In genomic region chr17:77459018-77459755, GRCh38 we compare ENCODE assay signal across 11 cellular contexts.
DNase-seq lines count a peak whose midpoint lies in the region; ATAC-seq, FAIRE-seq and TF ChIP-seq lines count a peak whose summit lies in the region.
"Had no signal": no experiment of that assay in that cellular context is flagged by ENCODE, and none has a peak within 500 bp of the region (broad histone marks: within the 10 kb centered on the region; RNA-seq: fewer than 3 reads in every experiment).

No MANE protein-coding gene starts in this region.

- TF ChIP-seq POLR2A in HepG2 (IDR thresholded peaks at IDR 0.05; ENCODE audit: insufficient read depth in 1 of 2, low read depth in 2 of 2, low read length in 2 of 2) (no peak), prostate gland (IDR thresholded peaks at IDR 0.05) (no peak)

- ATAC-seq in activated CD4-positive, CD25-positive, alpha-beta regulatory T cell treated with anti-CD3 and anti-CD28 coated beads, Interleukin-2, amount 50 U/mL, for 24 hours: peak; percentile 15 to 22
- no peak for ATAC-seq in HepG2
- no peak for ATAC-seq in stimulated activated naive CD8-positive, alpha-beta T cell treated with anti-CD3 and anti-CD28 coated beads, Interleukin-15, Interleukin-2, amounts not matched to agents 100 U/mL and 50 U/mL, for 24 hours

- H3K9me3 ChIP-seq in HepG2 (ENCODE audit: low read length): no peaks in the 10 kb centered on the region
- H3K9me3 ChIP-seq in prostate gland: no peaks in the 10 kb centered on the region

- BruUV-seq in HepG2 (replicated peaks; lab: Mats Ljungman, UMichigan): no TSS peak

- H3K27me3 ChIP-seq in HepG2 (ENCODE audit: control insufficient read depth in 1 of 2, insufficient read depth in 2 of 2, low read length in 2 of 2) (no peaks in the 10 kb centered on the region), prostate gland (replicated peaks; ENCODE audit: insufficient read depth) (no peaks in the 10 kb centered on the region)

- H3K4me3 ChIP-seq in HepG2 (replicated peaks in 1 of 3; ENCODE audit: insufficient read depth in 1 of 3, low read depth in 2 of 3, low read length in 3 of 3) (no peak overlapping the region; a peak in 1 of 6 replicates), prostate gland (no peak overlapping the region)

- CTCF ChIA-PET in activated CD4-positive, alpha-beta memory T cell treated with anti-CD3 and anti-CD28 coated beads for 36 hours (lab: Charles Lee): interaction anchor here (0.6 to 4.3 kb wide), 13 partner anchors 14 to 1075 kb away, joined by 4 to 29 read pairs (median 7); no protein-coding TSS in a partner anchor
- CTCF ChIA-PET in HepG2 (lab: Yijun Ruan, JAX; ENCODE audit: low intra/inter-chr PET ratio, low total read pairs): no interaction called here

- no peaks in the 10 kb centered on the region for H3K27me3 Mint-ChIP-seq in activated CD4-positive, alpha-beta memory T cell treated with anti-CD3 and anti-CD28 coated beads for 36 hours

- intact Hi-C loops in activated CD4-positive, alpha-beta memory T cell treated with anti-CD3 and anti-CD28 coated beads for 36 hours (cut with micrococcal nuclease): loop anchor here (5.0 to 10.0 kb wide), 3 partner anchors 33 to 722 kb away; partner anchors contain the start of genes MFSD11 and SRSF2
- intact Hi-C loops in HepG2 (cut with micrococcal nuclease; ENCODE audit: unreplicated experiment) (no loop called here), prostate gland (cut with DNase I) (no loop called here)

- peak overlapping the region; percentile 91 for H3K4me3 Mint-ChIP-seq in activated CD4-positive, alpha-beta memory T cell treated with anti-CD3 and anti-CD28 coated beads for 36 hours

- H3K79me2 ChIP-seq in HepG2 (ENCODE audit: insufficient read depth, low read length): peaks cover 96% of the 10 kb centered on the region

- peaks cover 78% of the 10 kb centered on the region for H4K20me1 ChIP-seq in HepG2 (ENCODE audit: insufficient read depth, low read length)

- peaks cover 57% of the 10 kb centered on the region for H3K36me3 Mint-ChIP-seq in activated CD4-positive, alpha-beta memory T cell treated with anti-CD3 and anti-CD28 coated beads for 36 hours

- no peak for TF ChIP-seq RAD21 in HepG2 (CRISPR knock-in tag; IDR thresholded peaks at IDR 0.05)

- FAIRE-seq in HepG2 (lab: Jason Lieb, UNC): no peak

- 91% methylated on average over 16 of the region's 19 CpGs for WGBS in HepG2 (ENCODE audit: low lambda C conversion rate)
- WGBS in prostate gland: 87% methylated on average over 19 of the region's 19 CpGs

- H3K9ac ChIP-seq in HepG2 (ENCODE audit: insufficient read depth, low read depth, low read length): no peak overlapping the region

- in situ Hi-C loops in HepG2 (cut with HindIII; ENCODE audit: extremely low pct_ligation_motif_present, low pct_unique_long_range_greater_than_20kb): no loop called here

- POLR2A ChIA-PET in activated CD4-positive, alpha-beta memory T cell treated with anti-CD3 and anti-CD28 coated beads for 36 hours (lab: Charles Lee): interaction anchor here (0.5 to 7.3 kb wide), 16 partner anchors 8 to 607 kb away, joined by 3 to 114 read pairs (median 6); partner anchors contain the start of gene TNRC6C
- POLR2A ChIA-PET in HepG2 (lab: Yijun Ruan, JAX): interaction anchor here (0.6 to 4.0 kb wide), 7 partner anchors 9 to 180 kb away, joined by 3 to 91 read pairs (median 4); no protein-coding TSS in a partner anchor

- peak overlapping the region; percentile 100 for H3K27ac Mint-ChIP-seq in activated CD4-positive, alpha-beta memory T cell treated with anti-CD3 and anti-CD28 coated beads for 36 hours

- H3K36me3 ChIP-seq in HepG2 (replicated peaks in 1 of 2; ENCODE audit: control insufficient read depth in 1 of 2, insufficient read depth in 2 of 2, low read length in 2 of 2) (peaks cover 9 to 38% of the 10 kb centered on the region in 2 experiments), prostate gland (no peaks in the 10 kb centered on the region)

- H3K4me1 Mint-ChIP-seq in activated CD4-positive, alpha-beta memory T cell treated with anti-CD3 and anti-CD28 coated beads for 36 hours (ENCODE audit: low read depth): peaks cover 68% of the 10 kb centered on the region

- TF ChIP-seq EP300 in HepG2 (IDR thresholded peaks at IDR 0.05; ENCODE audit: low read depth in 2 of 2, low read length in 2 of 2) (no peak), HepG2 (CRISPR knock-in tag; IDR thresholded peaks at IDR 0.05; ENCODE audit: borderline replicate concordance) (no peak)

- H3K4me1 ChIP-seq in HepG2 (ENCODE audit: insufficient read depth, low read length): peaks cover 97% of the 10 kb centered on the region
- H3K4me1 ChIP-seq in prostate gland (replicated peaks): peaks cover 22% of the 10 kb centered on the region

- no peak overlapping the region for H2AFZ ChIP-seq in HepG2 (ENCODE audit: low read length)

- H3K9me3 Mint-ChIP-seq in activated CD4-positive, alpha-beta memory T cell treated with anti-CD3 and anti-CD28 coated beads for 36 hours: no peaks in the 10 kb centered on the region

- peak overlapping the region; percentile 45 for H3K4me2 ChIP-seq in HepG2 (ENCODE audit: low read depth, low read length)

- no peak for DNase-seq in activated CD4-positive, CD25-positive, alpha-beta regulatory T cell (lab: John Stamatoyannopoulos, UW)
- peak; percentile 57 for DNase-seq in activated CD4-positive, alpha-beta memory T cell treated with anti-CD3 and anti-CD28 coated beads for 36 hours
- DNase-seq in HepG2 (ENCODE audit: low spot score) (no peak), prostate gland (ENCODE audit: low spot score) (no peak), NCI-H1092 (lab: John Stamatoyannopoulos, UW) (no peak), dermis blood vessel endothelial cell (no peak)
- peak; percentile 51 for DNase-seq in stimulated activated naive CD8-positive, alpha-beta T cell treated with anti-CD3 and anti-CD28 coated beads, Interleukin-15, Interleukin-2, amounts not matched to agents 100 U/mL and 50 U/mL, for 24 hours
- DNase-seq: GDM1, glutamatergic neuron had no signal

- H3K27ac ChIP-seq in HepG2 (ENCODE audit: extremely low read length, insufficient read depth, low read length): peak overlapping the region; percentile 41
- H3K27ac ChIP-seq in prostate gland: no peak overlapping the region
- H3K27ac ChIP-seq: 22Rv1 had no signal

- TF ChIP-seq CTCF in HepG2 (CRISPR knock-in tag; IDR thresholded peaks at IDR 0.05) (no peak), prostate gland (IDR thresholded peaks at IDR 0.05) (no peak)

TF ChIP-seq in HepG2, 621 proteins besides CTCF, POLR2A, EP300 and RAD21 (continues in another document):
- TF ChIP-seq NRL (CRISPR knock-in tag; IDR thresholded peaks at IDR 0.05; ENCODE audit: borderline replicate concordance): 0 out of 2 replicates have a peak, but pooled peaks have one; percentile 31
- no peak for TF ChIP-seq SKIL (CRISPR knock-in tag; IDR thresholded peaks at IDR 0.05; ENCODE audit: borderline replicate concordance)
- TF ChIP-seq U2AF2 (IDR thresholded peaks at IDR 0.05; ENCODE audit: low read depth, low read length): no peak
- TF ChIP-seq SAFB2 (CRISPR knock-in tag; IDR thresholded peaks at IDR 0.05; ENCODE audit: borderline replicate concordance, low read depth): no peak
- peak; percentile 80 for TF ChIP-seq RBM22 (optimal IDR thresholded peaks at IDR 0.05; ENCODE audit: low read length)
- TF ChIP-seq ZFX (CRISPR knock-in tag; IDR thresholded peaks at IDR 0.05; ENCODE audit: low read depth): peak; percentile 3; the same call in 1 of the 2 replicates
- TF ChIP-seq REL (CRISPR knock-in tag; conservative IDR thresholded peaks at IDR 0.05): no peak
- TF ChIP-seq UBTF (CRISPR knock-in tag; IDR thresholded peaks at IDR 0.05): 0 out of 2 replicates have a peak, but pooled peaks have one; percentile 37

Comparison
In these comparisons a context has a peak if more than half of its experiments do, and no peak if none do; other contexts are left out.
1. ATAC-seq: peak in activated CD4-positive, CD25-positive, alpha-beta regulatory T cell treated with anti-CD3 and anti-CD28 coated beads, Interleukin-2, amount 50 U/mL, for 24 hours (2 of 2); none in HepG2 (single experiment) and stimulated activated naive CD8-positive, alpha-beta T cell treated with anti-CD3 and anti-CD28 coated beads, Interleukin-15, Interleukin-2, amounts not matched to agents 100 U/mL and 50 U/mL, for 24 hours (single experiment).
2. DNase-seq: peak in activated CD4-positive, alpha-beta memory T cell treated with anti-CD3 and anti-CD28 coated beads for 36 hours (single experiment) and stimulated activated naive CD8-positive, alpha-beta T cell treated with anti-CD3 and anti-CD28 coated beads, Interleukin-15, Interleukin-2, amounts not matched to agents 100 U/mL and 50 U/mL, for 24 hours (single experiment); none in activated CD4-positive, CD25-positive, alpha-beta regulatory T cell (0 of 4), HepG2 (single experiment), prostate gland (single experiment), NCI-H1092 (single experiment) and dermis blood vessel endothelial cell (single experiment).